In genomic region chr18:62438876-62439275, GRCh38 we compare ENCODE assay signal across 14 cellular contexts.
DNase-seq lines count a peak whose midpoint lies in the region; ATAC-seq, FAIRE-seq and TF ChIP-seq lines count a peak whose summit lies in the region.
"Had no signal": no experiment of that assay in that cellular context is flagged by ENCODE, and none has a peak within 500 bp of the region (broad histone marks: within the 10 kb centered on the region; RNA-seq: fewer than 3 reads in every experiment).

No MANE protein-coding gene starts in this region.

- RAD21 ChIA-PET in HCT116 (lab: Charles Lee; ENCODE audit: low non-redundant PET in 1 of 2, low total read pairs in 2 of 2, uncharacterized antibody in 2 of 2, unreplicated experiment in 2 of 2): no interaction called here

- TF ChIP-seq CTCF in D721Med (IDR thresholded peaks at IDR 0.05; ENCODE audit: insufficient read depth, missing control alignments) (no peak), HCT116 (IDR thresholded peaks at IDR 0.05 in 2 of 3, conservative IDR thresholded peaks at IDR 0.05 in 1 of 3; ENCODE audit: borderline replicate concordance in 1 of 3, insufficient read depth in 1 of 3, low read depth in 2 of 3, low read length in 2 of 3) (no peak), RWPE2 (IDR thresholded peaks at IDR 0.05; ENCODE audit: poor library complexity, severe bottlenecking) (no peak), WTC11 (IDR thresholded peaks at IDR 0.05) (no peak)

- H4K20me1 ChIP-seq in HCT116 (ENCODE audit: insufficient read depth): no peaks in the 10 kb centered on the region

- H3K4me2 ChIP-seq in HCT116 (ENCODE audit: low read length): peak overlapping the region; percentile 48

- no peak for TF ChIP-seq POLR2A in HCT116 (IDR thresholded peaks at IDR 0.05; ENCODE audit: borderline replicate concordance, extremely low read depth, insufficient read depth, insufficient read length)

- CTCF ChIA-PET in HCT116 (lab: Charles Lee) (interaction anchor here (2.9 kb wide), 1 partner anchor 13 kb away, joined by 19 read pairs; no protein-coding TSS in a partner anchor), WTC11 (lab: Charles Lee) (no interaction called here)
- CTCF ChIA-PET in CD8-positive, alpha-beta memory T cell (lab: Charles Lee): no interaction called here

- POLR2A ChIA-PET in HCT116 (lab: Charles Lee): no interaction called here
- POLR2A ChIA-PET in CD8-positive, alpha-beta memory T cell (lab: Charles Lee): no interaction called here
- POLR2A ChIA-PET in WTC11 (lab: Charles Lee): no interaction called here

- no peaks in the 10 kb centered on the region for H3K36me3 Mint-ChIP-seq in CD8-positive, alpha-beta memory T cell
- no peaks in the 10 kb centered on the region for H3K36me3 Mint-ChIP-seq in WTC11

- no peaks in the 10 kb centered on the region for H3K9me3 Mint-ChIP-seq in CD8-positive, alpha-beta memory T cell
- H3K9me3 Mint-ChIP-seq in WTC11: peaks cover 7% of the 10 kb centered on the region; the same call in 1 of the 2 replicates

- peak; percentile 6 for FAIRE-seq in D721Med (lab: Jason Lieb, UNC)
- FAIRE-seq: A549, GM12878, GM18507 had no signal

- H3K36me3 ChIP-seq in HCT116 (ENCODE audit: control insufficient read depth in 1 of 2, insufficient read depth in 2 of 2, low read length in 2 of 2) (no peaks in the 10 kb centered on the region), RWPE2 (ENCODE audit: low read depth) (no peaks in the 10 kb centered on the region), skeletal muscle tissue (ENCODE audit: control insufficient read depth in 3 of 3, insufficient read depth in 3 of 3, low read length in 3 of 3) (no peaks in the 10 kb centered on the region)
- no peaks in the 10 kb centered on the region for H3K36me3 ChIP-seq in CD8-positive, alpha-beta memory T cell (ENCODE audit: insufficient read depth, low read length)

- no peaks in the 10 kb centered on the region for H3K4me1 Mint-ChIP-seq in CD8-positive, alpha-beta memory T cell
- peaks cover 10% of the 10 kb centered on the region for H3K4me1 Mint-ChIP-seq in WTC11

- peak overlapping the region; percentile 52 for H2AFZ ChIP-seq in HCT116 (ENCODE audit: low read depth, low read length, poor library complexity, severe bottlenecking)

- H3K27me3 ChIP-seq in HCT116 (ENCODE audit: insufficient read depth, low read length) (no peaks in the 10 kb centered on the region), RWPE2 (ENCODE audit: insufficient read depth, poor library complexity, severe bottlenecking) (no peaks in the 10 kb centered on the region), skeletal muscle tissue (ENCODE audit: control insufficient read depth in 3 of 3, insufficient read depth in 3 of 3, low read length in 3 of 3) (no peaks in the 10 kb centered on the region)
- H3K27me3 ChIP-seq in CD8-positive, alpha-beta memory T cell (ENCODE audit: insufficient read depth, low read length, poor library complexity, severe bottlenecking): no peaks in the 10 kb centered on the region

- no peak for TF ChIP-seq RAD21 in HCT116 (IDR thresholded peaks at IDR 0.05; ENCODE audit: low read depth)

- H3K4me3 ChIP-seq in HCT116 (replicated peaks in 1 of 2; ENCODE audit: low read depth in 1 of 2, low read length in 2 of 2): no peak overlapping the region
- no peak overlapping the region for H3K4me3 ChIP-seq in RWPE2 (ENCODE audit: severe bottlenecking)
- no peak overlapping the region for H3K4me3 ChIP-seq in skeletal muscle tissue (ENCODE audit: low read length in 3 of 3)
- no peak overlapping the region for H3K4me3 ChIP-seq in CD8-positive, alpha-beta memory T cell (ENCODE audit: low read length)
- H3K4me3 ChIP-seq: A549, GM12878, GM23248 had no signal

- no peak overlapping the region for H3K4me3 Mint-ChIP-seq in CD8-positive, alpha-beta memory T cell
- H3K4me3 Mint-ChIP-seq in WTC11: no peak overlapping the region

- no peaks in the 10 kb centered on the region for H3K9me2 ChIP-seq in HCT116 (ENCODE audit: insufficient read depth)

- H3K9ac ChIP-seq in HCT116 (ENCODE audit: low read length) (no peak overlapping the region), skeletal muscle tissue (ENCODE audit: low read depth in 1 of 3, low read length in 3 of 3) (no peak overlapping the region)
- H3K9ac ChIP-seq: GM23248 had no signal

- H3K9me3 ChIP-seq in HCT116 (ENCODE audit: control insufficient read depth in 1 of 2, insufficient read depth in 1 of 2, low read depth in 1 of 2, low read length in 2 of 2): no peaks in the 10 kb centered on the region
- no peaks in the 10 kb centered on the region for H3K9me3 ChIP-seq in RWPE2 (ENCODE audit: severe bottlenecking)
- H3K9me3 ChIP-seq in skeletal muscle tissue (ENCODE audit: control insufficient read depth in 3 of 3, low read length in 3 of 3): no peaks in the 10 kb centered on the region
- no peaks in the 10 kb centered on the region for H3K9me3 ChIP-seq in CD8-positive, alpha-beta memory T cell (ENCODE audit: low read length)
- H3K9me3 ChIP-seq: A549 had no signal

- no peaks in the 10 kb centered on the region for H3K79me2 ChIP-seq in HCT116 (ENCODE audit: insufficient read depth, low read length)

- intact Hi-C loops in HCT116 (cut with micrococcal nuclease): no loop called here

- DNase-seq in D721Med (ENCODE audit: insufficient read length, low spot score) (no peak), HCT116 (ENCODE audit: low read depth, low spot score) (no peak), RWPE2 (ENCODE audit: low spot score) (no peak), mucosa of gallbladder (ENCODE audit: low spot score) (no peak), WTC11 (ENCODE audit: low spot score) (no peak)
- no peak for DNase-seq in CD8-positive, alpha-beta memory T cell
- DNase-seq: DMS79, GM23248, H7 had no signal

- H3K27me3 Mint-ChIP-seq in CD8-positive, alpha-beta memory T cell: peaks cover 8 to 26% of the 10 kb centered on the region in 2 donors
- H3K27me3 Mint-ChIP-seq in WTC11 (ENCODE audit: low read depth): no peaks in the 10 kb centered on the region

- H3K4me1 ChIP-seq in HCT116 (ENCODE audit: control insufficient read depth in 1 of 2, insufficient read depth in 2 of 2, low read length in 2 of 2) (peaks cover 0 to 20% of the 10 kb centered on the region in 2 experiments; a peak in 2 of 4 replicates), RWPE2 (ENCODE audit: insufficient read depth, poor library complexity, severe bottlenecking) (peaks cover 12% of the 10 kb centered on the region), skeletal muscle tissue (ENCODE audit: control insufficient read depth in 3 of 3, insufficient read depth in 3 of 3, low read length in 3 of 3) (peaks cover 16 to 27% (median 19%) of the 10 kb centered on the region in 3 donors)
- no peaks in the 10 kb centered on the region for H3K4me1 ChIP-seq in CD8-positive, alpha-beta memory T cell (ENCODE audit: insufficient read depth, low read length)

- H3K27ac ChIP-seq in HCT116 (ENCODE audit: low read depth, low read length) (no peak overlapping the region), RWPE2 (ENCODE audit: poor library complexity, severe bottlenecking) (peak overlapping the region; percentile 83), skeletal muscle tissue (ENCODE audit: low read depth, low read length) (peak overlapping the region; percentile 96)
- no peak overlapping the region for H3K27ac ChIP-seq in CD8-positive, alpha-beta memory T cell (ENCODE audit: low read depth, low read length)
- H3K27ac ChIP-seq: GM23248 had no signal

- H3K27ac Mint-ChIP-seq in CD8-positive, alpha-beta memory T cell: no peak overlapping the region
- H3K27ac Mint-ChIP-seq in WTC11: no peak overlapping the region

- BruUV-seq in HCT116 (replicated peaks; lab: Mats Ljungman, UMichigan): no TSS peak

- ATAC-seq in HCT116 (no peak), RWPE2 (ENCODE audit: low read depth) (no peak), GM19324 (IDR thresholded peaks at IDR 0.05; ENCODE audit: low FRiP score, unreplicated experiment) (no peak), WTC11 (no peak)
- ATAC-seq: GM12878 had no signal

TF ChIP-seq in HCT116, 20 proteins besides CTCF, POLR2A, EP300 and RAD21 (continues in another document):
- TF ChIP-seq FOSL1 (IDR thresholded peaks at IDR 0.05; ENCODE audit: low read depth) (no peak), SP1 (IDR thresholded peaks at IDR 0.05; ENCODE audit: low read depth) (no peak)

TF ChIP-seq in WTC11, 78 proteins besides CTCF, POLR2A, EP300 and RAD21:
- TF ChIP-seq, protein P1, sequence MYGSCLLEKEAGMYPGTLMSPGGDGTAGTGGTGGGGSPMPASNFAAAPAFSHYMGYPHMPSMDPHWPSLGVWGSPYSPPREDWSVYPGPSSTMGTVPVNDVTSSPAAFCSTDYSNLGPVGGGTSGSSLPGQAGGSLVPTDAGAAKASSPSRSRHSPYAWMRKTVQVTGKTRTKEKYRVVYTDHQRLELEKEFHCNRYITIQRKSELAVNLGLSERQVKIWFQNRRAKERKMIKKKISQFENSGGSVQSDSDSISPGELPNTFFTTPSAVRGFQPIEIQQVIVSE (CRISPR knock-in tag; IDR thresholded peaks at IDR 0.05; ENCODE audit: borderline replicate concordance): no peak
- TF ChIP-seq ATF1 (CRISPR knock-in tag; IDR thresholded peaks at IDR 0.05): no peak
- TF ChIP-seq, protein P2, sequence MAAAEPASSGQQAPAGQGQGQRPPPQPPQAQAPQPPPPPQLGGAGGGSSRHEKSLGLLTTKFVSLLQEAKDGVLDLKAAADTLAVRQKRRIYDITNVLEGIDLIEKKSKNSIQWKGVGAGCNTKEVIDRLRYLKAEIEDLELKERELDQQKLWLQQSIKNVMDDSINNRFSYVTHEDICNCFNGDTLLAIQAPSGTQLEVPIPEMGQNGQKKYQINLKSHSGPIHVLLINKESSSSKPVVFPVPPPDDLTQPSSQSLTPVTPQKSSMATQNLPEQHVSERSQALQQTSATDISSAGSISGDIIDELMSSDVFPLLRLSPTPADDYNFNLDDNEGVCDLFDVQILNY (CRISPR knock-in tag; IDR thresholded peaks at IDR 0.05): no peak
- no peak for TF ChIP-seq ZSCAN18 (CRISPR knock-in tag; IDR thresholded peaks at IDR 0.05)
- no peak for TF ChIP-seq HMGA2 (CRISPR knock-in tag; IDR thresholded peaks at IDR 0.05)
- no peak for TF ChIP-seq FOXJ3 (CRISPR knock-in tag; IDR thresholded peaks at IDR 0.05; ENCODE audit: borderline replicate concordance)
TF ChIP-seq in WTC11: peak in this region for 0.

Comparison
In these comparisons a context has a peak if more than half of its experiments do, and no peak if none do; other contexts are left out.
1. H3K27ac ChIP-seq: peak in RWPE2 (single experiment) and skeletal muscle tissue (single experiment); none in HCT116 (single experiment) and CD8-positive, alpha-beta memory T cell (single experiment).